ENCODE assay signal across 1 cellular context in genomic region chr19:50417138-50417849, GRCh38.
TF ChIP-seq lines count a peak whose summit lies in the region.

No MANE protein-coding gene starts in this region.

TF ChIP-seq in GM23338, 12 proteins besides CTCF, POLR2A, EP300 and RAD21 (continued from another document):
- no peak for TF ChIP-seq ZNF462 (CRISPR knock-in tag; IDR thresholded peaks at IDR 0.05)
- no peak for TF ChIP-seq POLR2AphosphoS5 (IDR thresholded peaks at IDR 0.05; ENCODE audit: low read depth)
